ENCODE assay signal across 8 cellular contexts in the genomic region with DNA sequence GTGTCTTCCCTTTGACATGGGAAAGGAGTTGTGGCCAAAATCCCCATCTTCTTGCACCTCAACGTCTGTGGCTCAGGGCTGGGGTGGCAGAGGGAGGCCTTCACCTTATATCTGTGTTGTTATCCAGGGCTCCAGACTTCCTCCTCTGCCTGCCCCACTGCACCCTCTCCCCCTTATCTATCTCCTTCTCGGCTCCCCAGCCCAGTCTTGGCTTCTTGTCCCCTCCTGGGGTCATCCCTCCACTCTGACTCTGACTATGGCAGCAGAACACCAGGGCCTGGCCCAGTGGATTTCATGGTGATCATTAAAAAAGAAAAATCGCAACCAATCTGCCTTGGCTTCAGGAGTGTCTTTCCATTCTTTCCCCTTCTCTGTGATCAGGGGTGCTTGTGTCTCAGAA. TPM values are rescaled to one million over a fixed set of nuclear protein-coding genes. Genes with fewer than 3 reads are reported as not detected.
DNase-seq lines count a peak whose midpoint lies in the region; ATAC-seq and TF ChIP-seq lines count a peak whose summit lies in the region.

No MANE protein-coding gene starts in this region.

- 55 to 70% (median 64%) methylated on average over 3 of the region's 3 CpGs for whole genome bisulfite sequencing in psoas muscle, 3 donors
- WGBS in adrenal gland, 4 donors, result 67 to 76% (median 71%) methylated on average over 3 of the region's 3 CpGs

- TF ChIP-seq CTCF in GM12864 (IDR thresholded peaks at IDR 0.05; ENCODE audit: low read depth, low read length, missing control alignments) (no peak), RWPE2 (IDR thresholded peaks at IDR 0.05; ENCODE audit: poor library complexity, severe bottlenecking) (no peak), epithelial cell of esophagus (IDR thresholded peaks at IDR 0.05; ENCODE audit: insufficient read depth, low read depth, low read length, missing control alignments) (no peak), psoas muscle (IDR thresholded peaks at IDR 0.05) (no peak), adrenal gland (IDR thresholded peaks at IDR 0.05) (no peak)

- H3K27ac ChIP-seq in RWPE2 (ENCODE audit: poor library complexity, severe bottlenecking) (peak overlapping the region; percentile 42), psoas muscle (peak overlapping the region; percentile 93), adrenal gland (peak overlapping the region in 2 of 5 donors; percentile 65 to 93)

- H3K36me3 ChIP-seq in RWPE2 (ENCODE audit: low read depth), result no peaks in the 10 kb centered on the region
- H3K36me3 ChIP-seq in psoas muscle (ENCODE audit: insufficient read depth in 1 of 2, low read depth in 1 of 2), result peaks cover 0 to 8% of the 10 kb centered on the region in 2 donors
- no peaks in the 10 kb centered on the region for H3K36me3 ChIP-seq in adrenal gland (replicated peaks in 1 of 2)

- no peak for TF ChIP-seq POLR2A in adrenal gland (IDR thresholded peaks at IDR 0.05)

- H3K4me1 ChIP-seq in RWPE2 (ENCODE audit: insufficient read depth, poor library complexity, severe bottlenecking), result peaks cover 5% of the 10 kb centered on the region
- H3K4me1 ChIP-seq in psoas muscle, result peaks cover 14% of the 10 kb centered on the region
- peaks cover 12 to 28% of the 10 kb centered on the region in 2 donors for H3K4me1 ChIP-seq in adrenal gland (replicated peaks in 1 of 2)

- H3K27me3 ChIP-seq in RWPE2 (ENCODE audit: insufficient read depth, poor library complexity, severe bottlenecking), result no peaks in the 10 kb centered on the region
- H3K27me3 ChIP-seq in psoas muscle (ENCODE audit: insufficient read depth in 3 of 3, low read length in 2 of 3), result no peaks in the 10 kb centered on the region
- no peaks in the 10 kb centered on the region for H3K27me3 ChIP-seq in adrenal gland

- no peak for ATAC-seq in RWPE2 (ENCODE audit: low read depth)
- ATAC-seq in psoas muscle, result no peak
- no peak for ATAC-seq in HG02759 (IDR thresholded peaks at IDR 0.05; ENCODE audit: unreplicated experiment)

- H3K4me3 ChIP-seq in GM12864 (ENCODE audit: low read depth, low read length) (peak overlapping the region; percentile 93), RWPE2 (ENCODE audit: severe bottlenecking) (peak overlapping the region; percentile 78), epithelial cell of esophagus (ENCODE audit: low read length) (peak overlapping the region; percentile 80), psoas muscle (peak overlapping the region; percentile 92), adrenal gland (peak overlapping the region in 1 of 4 donors; percentile 85)

- DNase-seq in GM12864 (ENCODE audit: low read depth) (no peak), RWPE2 (ENCODE audit: low spot score) (no peak), epithelial cell of esophagus (ENCODE audit: low read depth) (no peak), psoas muscle (no peak), NCI-H510A treated with DMSO at 0.1 percent for 48 hours (lab: John Stamatoyannopoulos, UW) (no peak), NCI-H69 (lab: John Stamatoyannopoulos, UW) (no peak), adrenal gland (no peak)

- H3K9me3 ChIP-seq in RWPE2 (ENCODE audit: severe bottlenecking), result no peaks in the 10 kb centered on the region
- H3K9me3 ChIP-seq in psoas muscle, result no peaks in the 10 kb centered on the region
- no peaks in the 10 kb centered on the region for H3K9me3 ChIP-seq in adrenal gland (replicated peaks in 1 of 3)

- intact Hi-C loops in psoas muscle (cut with DNase I), result loop anchor here (5.0 kb wide), 2 partner anchors 63 to 772 kb away; no protein-coding TSS in a partner anchor
- intact Hi-C loops in adrenal gland (cut with DNase I), result no loop called here

RNA-seq across cellular contexts. Expression of a gene that starts 0.9 kb away (rescaled TPM):
- 10 to 100 TPM in 1 of 4 donors, 1 to 10 TPM in 3; 8.7 to 12.1 (median 8.9) TPM for total RNA-seq in psoas muscle
- 10 to 100 TPM; 11.1 to 30.6 (median 18.3) TPM for polyA plus RNA-seq in psoas muscle
- total RNA-seq in adrenal gland, result 10 to 100 TPM in 4 of 8 donors, 1 to 10 TPM in 4; 5.2 to 18.5 (median 10.1) TPM
- 10 to 100 TPM in 1 of 3 donors, 1 to 10 TPM in 2; 6.9 to 10.1 (median 7.0) TPM for polyA plus RNA-seq in adrenal gland

RNA-seq across cellular contexts. Expression of a gene that starts 8.8 kb away (rescaled TPM):
- total RNA-seq in psoas muscle, result 10 to 100 TPM in 3 of 4 donors, 1 to 10 TPM in 1; 9.4 to 16.0 (median 13.4) TPM
- polyA plus RNA-seq in psoas muscle, result 10 to 100 TPM; 12.0 to 20.5 (median 14.5) TPM
- total RNA-seq in adrenal gland, result 10 to 100 TPM in 6 of 8 donors, 1 to 10 TPM in 2; 5.9 to 28.1 (median 12.0) TPM
- 10 to 100 TPM; 12.8 to 21.3 (median 13.8) TPM for polyA plus RNA-seq in adrenal gland

RNA-seq across cellular contexts. Expression of a gene that starts 55.8 kb away (rescaled TPM):
- total RNA-seq in psoas muscle (10 to 100 TPM; 35.6 to 54.4 (median 39.7) TPM), adrenal gland (10 to 100 TPM; 30.4 to 66.6 (median 60.4) TPM)
- polyA plus RNA-seq in psoas muscle (10 to 100 TPM; 29.2 to 44.6 (median 40.0) TPM), adrenal gland (10 to 100 TPM; 39.0 to 87.3 (median 48.5) TPM)

Comparison
In these comparisons a context has a peak if more than half of its experiments do, and no peak if none do; other contexts are left out.
1. intact Hi-C loops: an anchor here in psoas muscle (5.0 kb wide); none called in adrenal gland.